In the genomic region with DNA sequence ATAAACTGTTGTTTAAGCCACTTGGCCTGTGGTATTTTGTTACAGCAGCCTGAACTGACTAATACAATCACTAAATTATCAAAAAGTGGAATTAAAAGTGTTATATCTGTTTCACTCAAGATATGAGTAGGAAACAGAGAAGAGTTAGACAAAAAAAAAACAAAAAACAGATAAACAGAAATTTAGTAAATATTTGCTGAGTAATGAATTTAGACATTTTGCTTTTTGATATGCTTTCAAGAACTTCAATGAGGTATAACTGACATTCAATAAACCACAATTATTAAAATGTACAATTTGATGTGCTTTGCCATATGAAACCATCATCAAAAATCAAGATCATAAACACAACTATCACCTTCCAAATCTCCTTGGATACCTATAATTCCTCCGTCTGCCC, we compare ENCODE assay signal across 8 cellular contexts.
"Had no signal": no experiment of that assay in that cellular context is flagged by ENCODE, and none has a peak within 500 bp of the region (broad histone marks: within the 10 kb centered on the region; RNA-seq: fewer than 3 reads in every experiment).

No MANE protein-coding gene starts in this region.

- DNase-seq: H7, HFFc6, KG1 had no signal

- H3K27ac ChIP-seq: HL-60 had no signal

- H3K4me3 ChIP-seq: GM23338, HAP-1 had no signal

- H3K4me1 ChIP-seq: HAP-1 had no signal

- H3K36me3 ChIP-seq: HAP-1 had no signal

- H3K4me3 Mint-ChIP-seq: GM23338, HFFc6, IgD-negative memory B cell had no signal

- H3K4me1 Mint-ChIP-seq: IgD-negative memory B cell had no signal

- H3K27me3 Mint-ChIP-seq: IgD-negative memory B cell had no signal

- H3K4me2 ChIP-seq: GM23338 had no signal

- H3K36me3 Mint-ChIP-seq: IgD-negative memory B cell had no signal

- H2AFZ ChIP-seq: GM23338 had no signal

- H3K27ac Mint-ChIP-seq: GM23338, HFFc6 had no signal

- H3K9me3 ChIP-seq: HAP-1 had no signal

- ATAC-seq: GM23338, HCT116 had no signal
